1 cellular context compared by ENCODE assay signal in genomic region chr19:42295831-42296525, GRCh38.
TF ChIP-seq lines count a peak whose summit lies in the region.

No MANE protein-coding gene starts in this region.

TF ChIP-seq in IMR-90, 13 proteins besides CTCF, POLR2A, EP300 and RAD21:
- TF ChIP-seq MXI1 (IDR thresholded peaks at IDR 0.05; ENCODE audit: borderline replicate concordance, low read depth, low read length) (no peak), USF2 (IDR thresholded peaks at IDR 0.05; ENCODE audit: low read depth, low read length) (no peak), MAZ (IDR thresholded peaks at IDR 0.05; ENCODE audit: borderline replicate concordance, low read depth, low read length) (peak; percentile 47; the same call in 1 of the 2 replicates), SMC3 (IDR thresholded peaks at IDR 0.05; ENCODE audit: low read depth, low read length) (peak; percentile 71)
- TF ChIP-seq, protein P1, sequence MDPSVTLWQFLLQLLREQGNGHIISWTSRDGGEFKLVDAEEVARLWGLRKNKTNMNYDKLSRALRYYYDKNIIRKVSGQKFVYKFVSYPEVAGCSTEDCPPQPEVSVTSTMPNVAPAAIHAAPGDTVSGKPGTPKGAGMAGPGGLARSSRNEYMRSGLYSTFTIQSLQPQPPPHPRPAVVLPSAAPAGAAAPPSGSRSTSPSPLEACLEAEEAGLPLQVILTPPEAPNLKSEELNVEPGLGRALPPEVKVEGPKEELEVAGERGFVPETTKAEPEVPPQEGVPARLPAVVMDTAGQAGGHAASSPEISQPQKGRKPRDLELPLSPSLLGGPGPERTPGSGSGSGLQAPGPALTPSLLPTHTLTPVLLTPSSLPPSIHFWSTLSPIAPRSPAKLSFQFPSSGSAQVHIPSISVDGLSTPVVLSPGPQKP (IDR thresholded peaks at IDR 0.05; ENCODE audit: borderline replicate concordance, low read depth, low read length) = no peak
